ENCODE assay signal across 13 cellular contexts in the genomic region with DNA sequence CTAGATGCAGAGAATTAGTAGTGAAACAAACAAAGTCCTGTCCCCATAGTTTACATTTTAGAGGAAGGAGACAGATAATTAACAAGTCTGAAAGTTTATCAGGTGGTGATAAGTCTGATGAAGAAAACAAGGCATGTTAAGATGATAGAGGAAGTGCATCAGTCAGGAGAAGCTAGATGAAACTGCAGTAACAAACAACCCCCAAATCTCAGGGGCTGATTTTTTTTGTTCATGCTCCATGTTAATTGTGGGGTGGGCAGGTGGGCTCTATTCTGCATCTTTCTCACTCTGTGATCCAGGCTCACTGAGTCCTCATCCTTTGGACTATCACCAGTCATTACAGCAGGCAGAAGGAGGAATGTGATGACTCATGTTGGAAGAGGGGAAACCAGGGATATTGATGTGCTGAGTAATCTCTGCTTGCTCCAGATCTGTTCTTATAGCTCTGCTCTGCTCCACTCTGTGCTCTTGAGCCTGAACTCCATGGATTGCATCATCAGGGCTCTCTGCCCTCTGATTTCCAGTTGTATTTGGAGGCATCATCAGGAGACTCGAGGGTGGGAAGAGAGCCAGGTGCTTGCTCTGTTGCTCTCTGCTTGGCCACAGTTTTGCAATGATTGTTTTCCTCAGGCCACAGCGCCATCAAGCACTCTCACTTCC.
DNase-seq lines count a peak whose midpoint lies in the region; ATAC-seq, FAIRE-seq and TF ChIP-seq lines count a peak whose summit lies in the region.
"Had no signal": no experiment of that assay in that cellular context is flagged by ENCODE, and none has a peak within 500 bp of the region (broad histone marks: within the 10 kb centered on the region; RNA-seq: fewer than 3 reads in every experiment).

No MANE protein-coding gene starts in this region.

- no peak overlapping the region for H3K4me3 ChIP-seq in keratinocyte (ENCODE audit: control insufficient read depth in 2 of 3, extremely low read depth in 1 of 3, insufficient read depth in 2 of 3, low read depth in 1 of 3, low read length in 3 of 3)
- no peak overlapping the region for H3K4me3 ChIP-seq in tibial artery
- H3K4me3 ChIP-seq: HAP-1, tibial nerve had no signal

- no peak for ATAC-seq in activated T-cell treated with anti-CD3 and anti-CD28 coated beads, Interleukin-2, amount 50 U/mL, for 4 hours
- no peak for ATAC-seq in GM21619 (IDR thresholded peaks at IDR 0.05; ENCODE audit: unreplicated experiment)

- peaks cover 15% of the 10 kb centered on the region for H3K27me3 ChIP-seq in keratinocyte (ENCODE audit: control insufficient read depth, extremely low read depth, insufficient read depth, low read length)
- peaks cover 0 to 8% of the 10 kb centered on the region in 2 donors for H3K27me3 ChIP-seq in tibial artery
- H3K27me3 ChIP-seq: tibial nerve had no signal

- H3K79me2 ChIP-seq in keratinocyte (ENCODE audit: control insufficient read depth, insufficient read depth, low read length), result no peaks in the 10 kb centered on the region

- peak; percentile 98 for FAIRE-seq in keratinocyte (lab: Jason Lieb, UNC)

- H3K9me1 ChIP-seq in keratinocyte (ENCODE audit: control insufficient read depth, extremely low read depth, insufficient read depth, low read length), result no peaks in the 10 kb centered on the region

- H3K36me3 ChIP-seq in keratinocyte (ENCODE audit: control insufficient read depth in 2 of 2, extremely low read depth in 1 of 2, insufficient read depth in 2 of 2, low read length in 2 of 2) (no peaks in the 10 kb centered on the region), tibial artery (no peaks in the 10 kb centered on the region)
- H3K36me3 ChIP-seq: HAP-1, tibial nerve had no signal

- no peak overlapping the region for H3K4me2 ChIP-seq in keratinocyte (ENCODE audit: control insufficient read depth, extremely low read depth, insufficient read depth, low read depth, low read length)

- H3K4me3 Mint-ChIP-seq in HFFc6, result no peak overlapping the region
- H3K4me3 Mint-ChIP-seq in activated T-cell treated with anti-CD3 and anti-CD28 coated beads, Interleukin-2, amount 50 U/mL, for 4 hours, result no peak overlapping the region

- H3K36me3 Mint-ChIP-seq in HFFc6 (ENCODE audit: low read depth), result no peaks in the 10 kb centered on the region
- no peaks in the 10 kb centered on the region for H3K36me3 Mint-ChIP-seq in activated T-cell treated with anti-CD3 and anti-CD28 coated beads, Interleukin-2, amount 50 U/mL, for 4 hours (ENCODE audit: insufficient read depth)

- H3K9ac ChIP-seq in keratinocyte (ENCODE audit: control insufficient read depth, extremely low read depth, insufficient read depth, low read length), result no peak overlapping the region

- H3K4me1 Mint-ChIP-seq in HFFc6 (ENCODE audit: low read depth), result peaks cover 31% of the 10 kb centered on the region
- no peaks in the 10 kb centered on the region for H3K4me1 Mint-ChIP-seq in activated T-cell treated with anti-CD3 and anti-CD28 coated beads, Interleukin-2, amount 50 U/mL, for 4 hours (ENCODE audit: low read depth)

- TF ChIP-seq CTCF in HFFc6 (IDR thresholded peaks at IDR 0.05) (no peak), keratinocyte (optimal IDR thresholded peaks at IDR 0.05 in 1 of 3, IDR thresholded peaks at IDR 0.05 in 1 of 3, conservative IDR thresholded peaks at IDR 0.05 in 1 of 3; ENCODE audit: extremely low read depth in 1 of 3, insufficient read depth in 2 of 3, low read length in 3 of 3) (no peak), tibial artery (IDR thresholded peaks at IDR 0.05) (no peak)

- H3K27ac ChIP-seq in keratinocyte (ENCODE audit: control insufficient read depth, insufficient read depth, low read length) (no peak overlapping the region), tibial artery (no peak overlapping the region)
- H3K27ac ChIP-seq: tibial nerve had no signal

- no peaks in the 10 kb centered on the region for H4K20me1 ChIP-seq in keratinocyte (ENCODE audit: control insufficient read depth, extremely low read depth, insufficient read depth, low read length)

- H3K4me1 ChIP-seq in keratinocyte (ENCODE audit: control insufficient read depth, extremely low read depth, insufficient read depth, low read length) (peaks cover 33% of the 10 kb centered on the region), tibial artery (peaks cover 0 to 4% (median 0%) of the 10 kb centered on the region in 4 donors)
- H3K4me1 ChIP-seq: HAP-1, tibial nerve had no signal

- peak; percentile 23 for DNase-seq in 8988T
- DNase-seq in HFFc6, result peak; percentile 96
- peak; percentile 83 for DNase-seq in astrocyte of the hippocampus (ENCODE audit: low read depth, low spot score)
- peak; percentile 86 for DNase-seq in keratinocyte (ENCODE audit: low read depth, low spot score)
- DNase-seq in activated T-cell treated with anti-CD3 and anti-CD28 coated beads, Interleukin-2, amount 50 U/mL, for 4 hours, result no peak
- DNase-seq in NCI-H1417 (lab: John Stamatoyannopoulos, UW), result no peak
- DNase-seq in tibial artery, result no peak
- DNase-seq: activated effector memory CD4-positive, alpha-beta T cell treated with Interleukin-2 at 50 U/mL for 16 hours; C1 segment of cervical spinal cord; stimulated activated CD4-positive, alpha-beta T cell treated with anti-CD3 and anti-CD28 coated beads, Interleukin-4, amount 100 ng/mL, for 1 hour had no signal

- H3K27me3 Mint-ChIP-seq in HFFc6 (ENCODE audit: insufficient read depth), result peaks cover 7% of the 10 kb centered on the region
- H3K27me3 Mint-ChIP-seq in activated T-cell treated with anti-CD3 and anti-CD28 coated beads, Interleukin-2, amount 50 U/mL, for 4 hours (ENCODE audit: low read depth), result peaks cover 8% of the 10 kb centered on the region

- intact Hi-C loops in tibial artery (cut with DNase I; ENCODE audit: low total_unique reads), result no loop called here

- H3K9me3 ChIP-seq in keratinocyte (ENCODE audit: control insufficient read depth, low read depth, low read length) (no peaks in the 10 kb centered on the region), tibial artery (no peaks in the 10 kb centered on the region)
- H3K9me3 ChIP-seq: HAP-1 had no signal

- peak overlapping the region; percentile 33; the same call in 1 of the 2 replicates for H3K27ac Mint-ChIP-seq in HFFc6

- dilution Hi-C loops in keratinocyte (cut with MboI; ENCODE audit: extremely low pct_ligation_motif_present, low sequenced_read_pairs), result no loop called here

- peaks cover 10% of the 10 kb centered on the region for H3K9me3 Mint-ChIP-seq in HFFc6
- H3K9me3 Mint-ChIP-seq in activated T-cell treated with anti-CD3 and anti-CD28 coated beads, Interleukin-2, amount 50 U/mL, for 4 hours, result peaks cover 17% of the 10 kb centered on the region

- H2AFZ ChIP-seq in keratinocyte (ENCODE audit: control insufficient read depth, low read length), result no peak overlapping the region

Comparison
In these comparisons a context has a peak if more than half of its experiments do, and no peak if none do; other contexts are left out.
1. DNase-seq: peak in 8988T (single experiment), HFFc6 (single experiment), astrocyte of the hippocampus (single experiment) and keratinocyte (single experiment); none in activated T-cell treated with anti-CD3 and anti-CD28 coated beads, Interleukin-2, amount 50 U/mL, for 4 hours (single experiment), NCI-H1417 (0 of 3) and tibial artery (0 of 2).